Comparison of ENCODE assay signal across 8 cellular contexts in genomic region chr2:74464406-74464805, GRCh38. TPM values are rescaled to one million over a fixed set of nuclear protein-coding genes. Genes with fewer than 3 reads are reported as not detected.
A peak's percentile ranks its signal among the peaks of the same experiment; 100 is the strongest.
DNase-seq lines count a peak whose midpoint lies in the region; ATAC-seq and TF ChIP-seq lines count a peak whose summit lies in the region.

No MANE protein-coding gene starts in this region.

- H3K4me2 ChIP-seq in fibroblast of lung (ENCODE audit: extremely low read depth, insufficient read depth, low read length) = peak overlapping the region; percentile 82

- H3K36me3 ChIP-seq in fibroblast of lung (ENCODE audit: control insufficient read depth, insufficient read depth, low read length) = peaks cover 15% of the 10 kb centered on the region

- H3K4me1 Mint-ChIP-seq in progenitor cell of endocrine pancreas (ENCODE audit: low read depth) = peaks cover 15% of the 10 kb centered on the region

- peak overlapping the region; percentile 70 to 90 (median 74) for H3K4me3 ChIP-seq in fibroblast of lung (replicated peaks in 1 of 4; ENCODE audit: control extremely low read depth in 1 of 4, insufficient read depth in 1 of 4, low read depth in 3 of 4, low read length in 4 of 4)

- peaks cover 1% of the 10 kb centered on the region for H3K36me3 Mint-ChIP-seq in progenitor cell of endocrine pancreas (ENCODE audit: insufficient read depth)

- peak overlapping the region; percentile 84 for H3K9ac ChIP-seq in fibroblast of lung (ENCODE audit: insufficient read depth, low read length)

- peaks cover 4% of the 10 kb centered on the region for H3K4me1 ChIP-seq in fibroblast of lung (ENCODE audit: control insufficient read depth, extremely low read depth, insufficient read depth, low read length)

- H3K79me2 ChIP-seq in fibroblast of lung (ENCODE audit: control insufficient read depth, insufficient read depth, low read length) = peaks cover 10% of the 10 kb centered on the region

- H2AFZ ChIP-seq in fibroblast of lung (ENCODE audit: low read length) = no peak overlapping the region

- peak overlapping the region; percentile 71 for H3K27ac ChIP-seq in fibroblast of lung (ENCODE audit: insufficient read depth, low read length)

- no peaks in the 10 kb centered on the region for H4K20me1 ChIP-seq in fibroblast of lung (ENCODE audit: control insufficient read depth, extremely low read depth, insufficient read depth, low read length)

- H3K9me3 Mint-ChIP-seq in progenitor cell of endocrine pancreas (ENCODE audit: low read depth) = no peaks in the 10 kb centered on the region

- H3K9me3 ChIP-seq in fibroblast of lung (ENCODE audit: control insufficient read depth, insufficient read depth, low read depth, low read length) = no peaks in the 10 kb centered on the region

- H3K27me3 Mint-ChIP-seq in progenitor cell of endocrine pancreas = no peaks in the 10 kb centered on the region

- peak overlapping the region; percentile 98 for H3K4me3 Mint-ChIP-seq in progenitor cell of endocrine pancreas (ENCODE audit: low read depth)

- TF ChIP-seq CTCF in fibroblast of lung (conservative IDR thresholded peaks at IDR 0.05 in 1 of 2, IDR thresholded peaks at IDR 0.05 in 1 of 2; ENCODE audit: low read depth in 1 of 2, low read length in 2 of 2) (no peak), progenitor cell of endocrine pancreas (IDR thresholded peaks at IDR 0.05; ENCODE audit: unreplicated experiment) (no peak)

- peak; percentile 40 for DNase-seq in RKO (ENCODE audit: low spot score)
- DNase-seq in fibroblast of lung (ENCODE audit: low read depth in 2 of 2) = no peak
- DNase-seq in progenitor cell of endocrine pancreas (ENCODE audit: low spot score, unreplicated experiment) = no peak
- no peak for DNase-seq in islet precursor cell

- H3K27ac Mint-ChIP-seq in progenitor cell of endocrine pancreas = peak overlapping the region; percentile 33

- ATAC-seq in GM18511 (IDR thresholded peaks at IDR 0.05; ENCODE audit: unreplicated experiment) (peak; percentile 12), GM19035 (IDR thresholded peaks at IDR 0.05; ENCODE audit: unreplicated experiment) (no peak), GM18868 (IDR thresholded peaks at IDR 0.05; ENCODE audit: unreplicated experiment) (no peak), HG03045 (IDR thresholded peaks at IDR 0.05; ENCODE audit: unreplicated experiment) (no peak)

- no peaks in the 10 kb centered on the region for H3K27me3 ChIP-seq in fibroblast of lung (ENCODE audit: control insufficient read depth, insufficient read depth, low read length)

RNA-seq across cellular contexts. Expression of gene MOGS, which starts 0.8 kb away (rescaled TPM):
- 49.1 and 56.0 TPM in 2 replicates for total RNA-seq in fibroblast of lung
- 37.1 and 39.5 TPM in 2 replicates for polyA plus RNA-seq in fibroblast of lung
- polyA plus RNA-seq in fibroblast of lung (2012) = 32.1 and 35.0 TPM in 2 replicates
- polyA minus RNA-seq in fibroblast of lung (ENCODE audit: low replicate concordance) = 72.9 and 117 TPM in 2 replicates
- total RNA-seq in progenitor cell of endocrine pancreas = 67.9 and 71.5 TPM in 2 replicates

RNA-seq across cellular contexts. Expression of gene WBP1, which starts 6.2 kb away (rescaled TPM):
- total RNA-seq in fibroblast of lung = 48.8 and 78.1 TPM in 2 replicates
- polyA plus RNA-seq in fibroblast of lung = 43.8 and 45.8 TPM in 2 replicates
- 70.8 and 71.3 TPM in 2 replicates for polyA plus RNA-seq in fibroblast of lung (2012)
- 134 and 199 TPM in 2 replicates for polyA minus RNA-seq in fibroblast of lung (ENCODE audit: low replicate concordance)
- 127 and 140 TPM in 2 replicates for total RNA-seq in progenitor cell of endocrine pancreas

RNA-seq across cellular contexts. Expression of gene MRPL53, which starts 8.1 kb away (rescaled TPM):
- 38.0 and 45.4 TPM in 2 replicates for total RNA-seq in fibroblast of lung
- polyA plus RNA-seq in fibroblast of lung = 30.1 and 33.9 TPM in 2 replicates
- 94.2 and 107 TPM in 2 replicates for polyA plus RNA-seq in fibroblast of lung (2012)
- polyA minus RNA-seq in fibroblast of lung (ENCODE audit: low replicate concordance) = 9.5 and 33.6 TPM in 2 replicates
- total RNA-seq in progenitor cell of endocrine pancreas = 61.3 and 64.1 TPM in 2 replicates

RNA-seq across cellular contexts. Expression of gene INO80B, which starts 9.5 kb away (rescaled TPM):
- total RNA-seq in fibroblast of lung (13.0 and 14.9 TPM in 2 replicates), progenitor cell of endocrine pancreas (46.8 and 51.0 TPM in 2 replicates)
- polyA plus RNA-seq in fibroblast of lung = 6.9 TPM in 2 replicates
- polyA plus RNA-seq in fibroblast of lung (2012) = 19.6 and 21.3 TPM in 2 replicates
- 4.1 and 8.4 TPM in 2 replicates for polyA minus RNA-seq in fibroblast of lung (ENCODE audit: low replicate concordance)

RNA-seq across cellular contexts. Expression of gene CCDC142, which starts 18.4 kb away (rescaled TPM):
- 18.5 and 21.3 TPM in 2 replicates for total RNA-seq in fibroblast of lung
- polyA plus RNA-seq in fibroblast of lung = 3.8 and 5.3 TPM in 2 replicates
- 3.7 and 3.9 TPM in 2 replicates for polyA plus RNA-seq in fibroblast of lung (2012)
- polyA minus RNA-seq in fibroblast of lung (ENCODE audit: low replicate concordance) = 23.6 and 33.5 TPM in 2 replicates
- 39.9 and 42.0 TPM in 2 replicates for total RNA-seq in progenitor cell of endocrine pancreas
